20 cellular contexts compared by ENCODE assay signal in genomic region chr19:16042533-16043085, GRCh38.
"Had no signal": no experiment of that assay in that cellular context is flagged by ENCODE, and none has a peak within 500 bp of the region (broad histone marks: within the 10 kb centered on the region; RNA-seq: fewer than 3 reads in every experiment).

No MANE protein-coding gene starts in this region.

- ATAC-seq: activated CD4-positive, alpha-beta T cell treated with anti-CD3 and anti-CD28 coated beads for 36 hours; effector memory CD8-positive, alpha-beta T cell; left lung; stimulated activated naive CD8-positive, alpha-beta T cell treated with anti-CD3 and anti-CD28 coated beads, Interleukin-15, Interleukin-2, amounts not matched to agents 100 U/mL and 50 U/mL, for 24 hours had no signal

- H3K9me3 Mint-ChIP-seq: activated CD4-positive, alpha-beta memory T cell treated with anti-CD3 and anti-CD28 coated beads for 36 hours; activated T-helper 1 cell treated with anti-CD3 and anti-CD28 coated beads, Interleukin-12 subunit alpha, Interleukin-12 subunit beta, Interleukin-2, Interleukin-4 antibody, amounts not matched to agents 30 ng/mL and 10 ng/mL and 1 ng/mL, durations not matched to agents 14 hours and 24 hours and 36 hours; effector memory CD8-positive, alpha-beta T cell; nephron had no signal

- H3K36me3 Mint-ChIP-seq: activated CD4-positive, alpha-beta memory T cell treated with anti-CD3 and anti-CD28 coated beads for 36 hours; activated naive CD8-positive, alpha-beta T cell had no signal

- H3K4me3 ChIP-seq: left lung, tibial artery, uterus had no signal

- H3K4me3 Mint-ChIP-seq: activated CD4-positive, alpha-beta memory T cell treated with anti-CD3 and anti-CD28 coated beads for 36 hours; activated CD4-positive, alpha-beta T cell treated with anti-CD3 and anti-CD28 coated beads for 36 hours; activated naive CD8-positive, alpha-beta T cell; activated T-helper 1 cell treated with anti-CD3 and anti-CD28 coated beads, Interleukin-12 subunit alpha, Interleukin-12 subunit beta, Interleukin-2, Interleukin-4 antibody, amounts not matched to agents 30 ng/mL and 10 ng/mL and 1 ng/mL, durations not matched to agents 14 hours and 24 hours and 36 hours had no signal

- H3K27me3 Mint-ChIP-seq: activated naive CD8-positive, alpha-beta T cell had no signal

- H3K4me1 Mint-ChIP-seq: nephron had no signal

- H3K27ac Mint-ChIP-seq: activated CD4-positive, alpha-beta memory T cell treated with anti-CD3 and anti-CD28 coated beads for 36 hours; activated CD4-positive, alpha-beta T cell treated with anti-CD3 and anti-CD28 coated beads for 36 hours; activated naive CD8-positive, alpha-beta T cell; activated T-helper 1 cell treated with anti-CD3 and anti-CD28 coated beads, Interleukin-12 subunit alpha, Interleukin-12 subunit beta, Interleukin-2, Interleukin-4 antibody, amounts not matched to agents 30 ng/mL and 10 ng/mL and 1 ng/mL, durations not matched to agents 14 hours and 24 hours and 36 hours; effector memory CD8-positive, alpha-beta T cell; nephron had no signal

- DNase-seq: activated CD4-positive, alpha-beta memory T cell treated with anti-CD3 and anti-CD28 coated beads for 36 hours; activated CD4-positive, alpha-beta T cell treated with anti-CD3 and anti-CD28 coated beads for 36 hours; activated T-cell treated with anti-CD3 and anti-CD28 coated beads for 4 hours; amniotic stem cell; effector memory CD8-positive, alpha-beta T cell; esophagus squamous epithelium; foreskin melanocyte; kidney; left lung; mammary epithelial cell; midbrain; stimulated activated CD4-positive, alpha-beta T cell treated with anti-CD3 and anti-CD28 coated beads, Interleukin-12 subunit alpha, Interleukin-12 subunit beta, amount 100 ng/mL, for 4 hours; stimulated activated CD4-positive, alpha-beta T cell treated with anti-CD3 and anti-CD28 coated beads, Interleukin-2, amount 100 ng/mL, for 24 hours; stimulated activated naive CD8-positive, alpha-beta T cell treated with anti-CD3 and anti-CD28 coated beads, Interleukin-15, Interleukin-2, amounts not matched to agents 100 U/mL and 50 U/mL, for 24 hours; substantia nigra; tibial artery; uterus had no signal
